Comparison of ENCODE assay signal across 8 cellular contexts in genomic region chr22:20904008-20904979, GRCh38. TPM values are rescaled to one million over a fixed set of nuclear protein-coding genes. Genes with fewer than 3 reads are reported as not detected.
DNase-seq lines count a peak whose midpoint lies in the region; ATAC-seq and TF ChIP-seq lines count a peak whose summit lies in the region.
"Had no signal": no experiment of that assay in that cellular context is flagged by ENCODE, and none has a peak within 500 bp of the region (broad histone marks: within the 10 kb centered on the region; RNA-seq: fewer than 3 reads in every experiment).

No MANE protein-coding gene starts in this region.

- H3K4me1 Mint-ChIP-seq in CD8-positive, alpha-beta memory T cell: no peaks in the 10 kb centered on the region

- no peak for TF ChIP-seq CTCF in HEK293 (tag by site-specific recombination; IDR thresholded peaks at IDR 0.05)
- no peak for TF ChIP-seq CTCF in thoracic aorta (IDR thresholded peaks at IDR 0.05)

- H3K27ac ChIP-seq in HEK293 (ENCODE audit: extremely low read depth, low read depth, low read length) (no peak overlapping the region), thoracic aorta (no peak overlapping the region)
- no peak overlapping the region for H3K27ac ChIP-seq in CD8-positive, alpha-beta memory T cell (ENCODE audit: low read depth, low read length)

- peak; percentile 91 for DNase-seq in SIG-M5 treated with dmso at 0.1 percent for 504 hours (lab: John Stamatoyannopoulos, UW; ENCODE audit: unreplicated experiment)
- DNase-seq in glomerular visceral epithelial cell (ENCODE audit: extremely low spot score): peak; percentile 21
- DNase-seq in thoracic aorta (ENCODE audit: low spot score): no peak
- DNase-seq in CD8-positive, alpha-beta memory T cell: no peak
- DNase-seq: NCI-H187 had no signal

- H3K4me1 ChIP-seq in HEK293 (ENCODE audit: control insufficient read depth, insufficient read depth, low read length) (no peaks in the 10 kb centered on the region), thoracic aorta (ENCODE audit: control insufficient read depth in 1 of 2, low read depth in 2 of 2) (no peaks in the 10 kb centered on the region)
- no peaks in the 10 kb centered on the region for H3K4me1 ChIP-seq in CD8-positive, alpha-beta memory T cell (ENCODE audit: insufficient read depth, low read length)

- no peaks in the 10 kb centered on the region for H3K27me3 ChIP-seq in thoracic aorta (replicated peaks; ENCODE audit: insufficient read depth)
- H3K27me3 ChIP-seq in CD8-positive, alpha-beta memory T cell (ENCODE audit: insufficient read depth, low read length, poor library complexity, severe bottlenecking): no peaks in the 10 kb centered on the region

- no peaks in the 10 kb centered on the region for H3K36me3 ChIP-seq in HEK293 (ENCODE audit: control insufficient read depth in 2 of 2, insufficient read depth in 1 of 2, low read length in 2 of 2)
- H3K36me3 ChIP-seq in thoracic aorta: no peaks in the 10 kb centered on the region
- no peaks in the 10 kb centered on the region for H3K36me3 ChIP-seq in CD8-positive, alpha-beta memory T cell (ENCODE audit: insufficient read depth, low read length)

- no peaks in the 10 kb centered on the region for H3K27me3 Mint-ChIP-seq in CD8-positive, alpha-beta memory T cell

- CTCF ChIA-PET in HEK293 (lab: Yijun Ruan, JAX): interaction anchor here (0.8 to 3.7 kb wide), 5 partner anchors 13 to 120 kb away, joined by 3 to 17 read pairs (median 6); partner anchors contain the start of gene CRKL
- CTCF ChIA-PET in CD8-positive, alpha-beta memory T cell (lab: Charles Lee): no interaction called here

- H3K4me3 ChIP-seq in HEK293 (ENCODE audit: low read depth, low read length) (no peak overlapping the region), thoracic aorta (no peak overlapping the region)
- no peak overlapping the region for H3K4me3 ChIP-seq in CD8-positive, alpha-beta memory T cell (ENCODE audit: low read length)

- H3K9me3 ChIP-seq in HEK293 (ENCODE audit: control insufficient read depth, insufficient read depth, low read depth, low read length): no peaks in the 10 kb centered on the region
- H3K9me3 ChIP-seq in thoracic aorta: no peaks in the 10 kb centered on the region
- no peaks in the 10 kb centered on the region for H3K9me3 ChIP-seq in CD8-positive, alpha-beta memory T cell (ENCODE audit: low read length)

- H3K4me3 Mint-ChIP-seq in CD8-positive, alpha-beta memory T cell: no peak overlapping the region

- POLR2A ChIA-PET in HEK293 (lab: Yijun Ruan, JAX): no interaction called here
- POLR2A ChIA-PET in CD8-positive, alpha-beta memory T cell (lab: Charles Lee): interaction anchor here (0.6 kb wide), 1 partner anchor 11 kb away, joined by 10 read pairs; no protein-coding TSS in a partner anchor

- H3K27ac Mint-ChIP-seq in CD8-positive, alpha-beta memory T cell: no peak overlapping the region

- no peaks in the 10 kb centered on the region for H3K36me3 Mint-ChIP-seq in CD8-positive, alpha-beta memory T cell

- no peaks in the 10 kb centered on the region for H3K9me3 Mint-ChIP-seq in CD8-positive, alpha-beta memory T cell

- ATAC-seq in thoracic aorta (ENCODE audit: insufficient number of reproducible peaks, low FRiP score, low read depth): peak; percentile 70
- ATAC-seq in GM19467 (IDR thresholded peaks at IDR 0.05; ENCODE audit: unreplicated experiment): no peak
- ATAC-seq in GM18498 (IDR thresholded peaks at IDR 0.05; ENCODE audit: unreplicated experiment): no peak

TF ChIP-seq in HEK293, 187 proteins besides CTCF, POLR2A, EP300 and RAD21 (continues in another document):
- TF ChIP-seq INSM2 (tag by site-specific recombination; IDR thresholded peaks at IDR 0.05): no peak
- no peak for TF ChIP-seq ZNF521 (tag by site-specific recombination; IDR thresholded peaks at IDR 0.05)
- TF ChIP-seq BCL6B (tag by site-specific recombination; IDR thresholded peaks at IDR 0.05): no peak
- no peak for TF ChIP-seq PBX3 (CRISPR knock-in tag; IDR thresholded peaks at IDR 0.05)
- TF ChIP-seq MEIS1 (CRISPR knock-in tag; IDR thresholded peaks at IDR 0.05; ENCODE audit: borderline replicate concordance): no peak
- no peak for TF ChIP-seq ZNF677 (tag by site-specific recombination; IDR thresholded peaks at IDR 0.05)
- peak; percentile 79 for TF ChIP-seq ZNF660 (tag by site-specific recombination; IDR thresholded peaks at IDR 0.05)
- TF ChIP-seq ZBTB48 (tag by site-specific recombination; IDR thresholded peaks at IDR 0.05): no peak
- TF ChIP-seq ZNF148 (tag by site-specific recombination; IDR thresholded peaks at IDR 0.05; ENCODE audit: borderline replicate concordance): no peak
- TF ChIP-seq KLF9 (tag by site-specific recombination; IDR thresholded peaks at IDR 0.05; ENCODE audit: low read depth): no peak
- no peak for TF ChIP-seq AEBP2 (tag by site-specific recombination; IDR thresholded peaks at IDR 0.05; ENCODE audit: borderline replicate concordance)
- TF ChIP-seq GLI2 (tag by site-specific recombination; IDR thresholded peaks at IDR 0.05; ENCODE audit: borderline replicate concordance, low read depth): no peak
- no peak for TF ChIP-seq TRIM28 (IDR thresholded peaks at IDR 0.05; ENCODE audit: borderline replicate concordance, low read length)
- no peak for TF ChIP-seq ZNF561 (tag by site-specific recombination; IDR thresholded peaks at IDR 0.05; ENCODE audit: borderline replicate concordance)
- TF ChIP-seq ZNF664 (tag by site-specific recombination; IDR thresholded peaks at IDR 0.05): no peak

RNA-seq across cellular contexts. Expression of gene CRKL, which starts 12.9 kb away (rescaled TPM):
- 10 to 100 TPM; 42.1 to 45.2 TPM for total RNA-seq in thoracic aorta
- 10 to 100 TPM; 94.0 to 98.1 TPM for total RNA-seq in CD8-positive, alpha-beta memory T cell
- 54.5 TPM for polyA plus RNA-seq in CD8-positive, alpha-beta memory T cell

RNA-seq across cellular contexts. Expression of gene SNAP29, which starts 45.5 kb away (rescaled TPM):
- 10 to 100 TPM; 18.2 to 20.6 TPM for total RNA-seq in thoracic aorta
- total RNA-seq in CD8-positive, alpha-beta memory T cell: 10 to 100 TPM; 21.9 to 23.3 TPM
- polyA plus RNA-seq in CD8-positive, alpha-beta memory T cell: 26.0 TPM

RNA-seq across cellular contexts. Expression of gene PI4KA, which starts 45.7 kb away (rescaled TPM):
- 100 to 1,000 TPM in 1 of 2 donors, 10 to 100 TPM in 1; 85.4 to 112 TPM for total RNA-seq in thoracic aorta
- total RNA-seq in CD8-positive, alpha-beta memory T cell: 10 to 100 TPM; 64.9 to 65.5 TPM
- 65.8 TPM for polyA plus RNA-seq in CD8-positive, alpha-beta memory T cell

Comparison
In these comparisons a context has a peak if more than half of its experiments do, and no peak if none do; other contexts are left out.
1. DNase-seq: peak in SIG-M5 treated with dmso at 0.1 percent for 504 hours (single experiment) and glomerular visceral epithelial cell (single experiment); none in thoracic aorta (single experiment) and CD8-positive, alpha-beta memory T cell (0 of 5).